In genomic region chr4:40292313-40292759, GRCh38 we compare ENCODE assay signal across 14 cellular contexts. TPM values are rescaled to one million over a fixed set of nuclear protein-coding genes. Genes with fewer than 3 reads are reported as not detected.
DNase-seq lines count a peak whose midpoint lies in the region; ATAC-seq, FAIRE-seq and TF ChIP-seq lines count a peak whose summit lies in the region.
"Had no signal": no experiment of that assay in that cellular context is flagged by ENCODE, and none has a peak within 500 bp of the region (broad histone marks: within the 10 kb centered on the region; RNA-seq: fewer than 3 reads in every experiment).

No MANE protein-coding gene starts in this region.

- ATAC-seq in activated naive CD8-positive, alpha-beta T cell treated with anti-CD3 and anti-CD28 coated beads, Interleukin-2, amount 50 U/mL, for 24 hours: peak; percentile 46
- ATAC-seq in HG02763 (IDR thresholded peaks at IDR 0.05; ENCODE audit: unreplicated experiment): no peak

- H3K9me3 ChIP-seq in keratinocyte (ENCODE audit: control insufficient read depth, low read depth, low read length): peaks cover 8% of the 10 kb centered on the region
- H3K9me3 ChIP-seq: SJCRH30, vagina had no signal

- DNase-seq in AG10803 (ENCODE audit: low read depth) (peak; percentile 26), HL-60 (ENCODE audit: low read depth in 1 of 2, low spot score in 1 of 2) (peak; percentile 53 to 83), keratinocyte (ENCODE audit: low read depth, low spot score) (peak; percentile 57), GM10266 (ENCODE audit: extremely low spot score) (no peak), globus pallidus (ENCODE audit: low spot score) (no peak)
- DNase-seq in activated naive CD8-positive, alpha-beta T cell treated with anti-CD3 and anti-CD28 coated beads, Interleukin-2, amount 50 U/mL, for 24 hours: no peak
- DNase-seq in activated CD8-positive, alpha-beta memory T cell treated with anti-CD3 and anti-CD28 coated beads, Interleukin-2, amount 50 U/mL, for 48 hours: no peak
- DNase-seq: kidney glomerular epithelial cell, NCI-H2171 had no signal

- no peaks in the 10 kb centered on the region for H3K79me2 ChIP-seq in keratinocyte (ENCODE audit: control insufficient read depth, insufficient read depth, low read length)

- H3K4me3 ChIP-seq in AG10803 (ENCODE audit: low read length) (no peak overlapping the region), HL-60 (replicated peaks; ENCODE audit: insufficient read depth, low read length) (no peak overlapping the region), keratinocyte (ENCODE audit: control insufficient read depth in 2 of 3, extremely low read depth in 1 of 3, insufficient read depth in 2 of 3, low read depth in 1 of 3, low read length in 3 of 3) (no peak overlapping the region)
- H3K4me3 ChIP-seq: BLaER1, SJCRH30, vagina had no signal

- H3K27ac ChIP-seq in HL-60 (replicated peaks) (no peak overlapping the region), keratinocyte (ENCODE audit: control insufficient read depth, insufficient read depth, low read length) (no peak overlapping the region)
- H3K27ac ChIP-seq: BLaER1, SJCRH30, vagina had no signal

- no peak for FAIRE-seq in keratinocyte (lab: Jason Lieb, UNC)

- peaks cover 36% of the 10 kb centered on the region for H3K4me1 ChIP-seq in keratinocyte (ENCODE audit: control insufficient read depth, extremely low read depth, insufficient read depth, low read length)
- H3K4me1 ChIP-seq: SJCRH30, vagina had no signal

- H4K20me1 ChIP-seq in keratinocyte (ENCODE audit: control insufficient read depth, extremely low read depth, insufficient read depth, low read length): no peaks in the 10 kb centered on the region
- H4K20me1 ChIP-seq: BLaER1 had no signal

- H3K36me3 Mint-ChIP-seq in activated naive CD8-positive, alpha-beta T cell treated with anti-CD3 and anti-CD28 coated beads, Interleukin-2, amount 50 U/mL, for 24 hours (ENCODE audit: low read depth): peaks cover 2% of the 10 kb centered on the region

- H3K9ac ChIP-seq in keratinocyte (ENCODE audit: control insufficient read depth, extremely low read depth, insufficient read depth, low read length): no peak overlapping the region
- H3K9ac ChIP-seq: BLaER1 had no signal

- dilution Hi-C loops in keratinocyte (cut with MboI; ENCODE audit: extremely low pct_ligation_motif_present, low sequenced_read_pairs): no loop called here

- no peak overlapping the region for H2AFZ ChIP-seq in keratinocyte (ENCODE audit: control insufficient read depth, low read length)

- TF ChIP-seq CTCF in AG10803 (conservative IDR thresholded peaks at IDR 0.05; ENCODE audit: low read length) (no peak), HL-60 (IDR thresholded peaks at IDR 0.05; ENCODE audit: insufficient read depth, low read length) (no peak), keratinocyte (optimal IDR thresholded peaks at IDR 0.05 in 1 of 3, IDR thresholded peaks at IDR 0.05 in 1 of 3, conservative IDR thresholded peaks at IDR 0.05 in 1 of 3; ENCODE audit: extremely low read depth in 1 of 3, insufficient read depth in 2 of 3, low read length in 3 of 3) (no peak), GM10266 (IDR thresholded peaks at IDR 0.05; ENCODE audit: control insufficient read depth, insufficient read depth, low read depth, missing control alignments) (no peak)

- no peaks in the 10 kb centered on the region for H3K27me3 ChIP-seq in HL-60 (ENCODE audit: insufficient read depth, poor library complexity, severe bottlenecking)
- H3K27me3 ChIP-seq in keratinocyte (ENCODE audit: control insufficient read depth, extremely low read depth, insufficient read depth, low read length): no peaks in the 10 kb centered on the region
- H3K27me3 ChIP-seq: BLaER1, SJCRH30, vagina had no signal

- no peak overlapping the region for H3K4me3 Mint-ChIP-seq in activated naive CD8-positive, alpha-beta T cell treated with anti-CD3 and anti-CD28 coated beads, Interleukin-2, amount 50 U/mL, for 24 hours

- H3K4me2 ChIP-seq in keratinocyte (ENCODE audit: control insufficient read depth, extremely low read depth, insufficient read depth, low read depth, low read length): no peak overlapping the region
- H3K4me2 ChIP-seq: BLaER1 had no signal

- peak overlapping the region; percentile 73 for H3K27ac Mint-ChIP-seq in activated naive CD8-positive, alpha-beta T cell treated with anti-CD3 and anti-CD28 coated beads, Interleukin-2, amount 50 U/mL, for 24 hours

- H3K27me3 Mint-ChIP-seq in activated naive CD8-positive, alpha-beta T cell treated with anti-CD3 and anti-CD28 coated beads, Interleukin-2, amount 50 U/mL, for 24 hours: no peaks in the 10 kb centered on the region

- no peaks in the 10 kb centered on the region for H3K9me1 ChIP-seq in keratinocyte (ENCODE audit: control insufficient read depth, extremely low read depth, insufficient read depth, low read length)

- peaks cover 65% of the 10 kb centered on the region for H3K4me1 Mint-ChIP-seq in activated naive CD8-positive, alpha-beta T cell treated with anti-CD3 and anti-CD28 coated beads, Interleukin-2, amount 50 U/mL, for 24 hours

- H3K36me3 ChIP-seq in keratinocyte (ENCODE audit: control insufficient read depth in 2 of 2, extremely low read depth in 1 of 2, insufficient read depth in 2 of 2, low read length in 2 of 2): no peaks in the 10 kb centered on the region
- H3K36me3 ChIP-seq: BLaER1, SJCRH30, vagina had no signal

- peaks cover 12% of the 10 kb centered on the region for H3K9me3 Mint-ChIP-seq in activated naive CD8-positive, alpha-beta T cell treated with anti-CD3 and anti-CD28 coated beads, Interleukin-2, amount 50 U/mL, for 24 hours

RNA-seq across cellular contexts. Expression of gene CHRNA9, which starts 42.8 kb away (rescaled TPM):
- 0.02 to 0.37 TPM (median 0.03 TPM) in 3 replicates for polyA plus RNA-seq in keratinocyte
- 0.26 TPM for polyA plus RNA-seq in keratinocyte (2011; ENCODE audit: low read depth)
- 0.03 and 0.09 TPM in 2 replicates for polyA plus RNA-seq in keratinocyte (2011; cell fraction: cytosol; rRNA removed)
- 0.09 TPM in 1 of 2 replicates, not detected in the other for polyA plus RNA-seq in keratinocyte (2011; cell fraction: nucleus; rRNA removed)
- 0.17 and 0.18 TPM in 2 replicates for polyA plus RNA-seq in keratinocyte (2012; ENCODE audit: low replicate concordance)
- polyA minus RNA-seq in keratinocyte: 0.16 to 0.20 TPM in 2 of 3 replicates, not detected in the other
- not detected for polyA minus RNA-seq in keratinocyte (2011; cell fraction: cytosol; rRNA and poly(A)+ RNA removed)
- polyA minus RNA-seq in keratinocyte (2011; cell fraction: nucleus; rRNA and poly(A)+ RNA removed): 0.23 TPM in 1 of 2 replicates, not detected in the other
- polyA plus RNA-seq: adipose tissue had no signal

Comparison
In these comparisons a context has a peak if more than half of its experiments do, and no peak if none do; other contexts are left out.
1. DNase-seq: peak in AG10803 (single experiment), HL-60 (2 of 2) and keratinocyte (single experiment); none in activated naive CD8-positive, alpha-beta T cell treated with anti-CD3 and anti-CD28 coated beads, Interleukin-2, amount 50 U/mL, for 24 hours (single experiment), GM10266 (single experiment), globus pallidus (single experiment) and activated CD8-positive, alpha-beta memory T cell treated with anti-CD3 and anti-CD28 coated beads, Interleukin-2, amount 50 U/mL, for 48 hours (single experiment).